ENCODE assay signal across 8 cellular contexts in the genomic region with DNA sequence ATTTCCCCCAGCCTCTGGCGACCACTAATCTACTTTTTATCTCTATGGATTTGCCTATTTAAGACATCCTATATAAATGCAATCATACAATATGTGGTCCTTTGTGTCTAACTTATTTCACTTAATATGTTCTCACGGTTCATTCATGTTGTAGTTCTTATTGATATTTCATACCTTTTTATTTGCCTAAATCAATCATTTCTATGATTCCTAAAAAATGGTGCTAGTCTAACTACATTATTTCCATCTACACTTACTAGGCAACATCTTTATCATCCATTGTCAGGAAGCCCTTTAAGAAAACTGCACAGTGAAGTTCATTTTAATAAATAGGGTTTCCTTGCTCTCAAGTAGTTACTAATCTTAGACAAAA. TPM values are rescaled to one million over a fixed set of nuclear protein-coding genes. Genes with fewer than 3 reads are reported as not detected.
DNase-seq lines count a peak whose midpoint lies in the region; ATAC-seq and TF ChIP-seq lines count a peak whose summit lies in the region.

No MANE protein-coding gene starts in this region.

- H3K4me3 Mint-ChIP-seq in activated T-helper 2 cell treated with anti-CD3 and anti-CD28 coated beads, Interferon-gamma antibody, Interleukin-2, Interleukin-4, amounts not matched to agents 10 μg/mL and 5 μg/mL and 100 μg/mL, durations not matched to agents 14 hours and 24 hours and 36 hours (ENCODE audit: low read depth), result peak overlapping the region; percentile 80

- H3K27me3 ChIP-seq in A673 (replicated peaks; ENCODE audit: insufficient read depth, low read depth, low read length, poor library complexity) (no peaks in the 10 kb centered on the region), right lobe of liver (no peaks in the 10 kb centered on the region), aorta (ENCODE audit: control insufficient read depth in 1 of 2, insufficient read depth in 2 of 2, low read length in 1 of 2) (no peaks in the 10 kb centered on the region)

- peak overlapping the region; percentile 79 for H3K27ac Mint-ChIP-seq in activated T-helper 2 cell treated with anti-CD3 and anti-CD28 coated beads, Interferon-gamma antibody, Interleukin-2, Interleukin-4, amounts not matched to agents 10 μg/mL and 5 μg/mL and 100 μg/mL, durations not matched to agents 14 hours and 24 hours and 36 hours

- peaks cover 25% of the 10 kb centered on the region for H3K4me1 Mint-ChIP-seq in activated T-helper 2 cell treated with anti-CD3 and anti-CD28 coated beads, Interferon-gamma antibody, Interleukin-2, Interleukin-4, amounts not matched to agents 10 μg/mL and 5 μg/mL and 100 μg/mL, durations not matched to agents 14 hours and 24 hours and 36 hours (ENCODE audit: low read depth)

- POLR2A ChIA-PET in A673 (lab: Charles Lee; ENCODE audit: low non-redundant PET), result no interaction called here

- no peaks in the 10 kb centered on the region for H3K9me3 ChIP-seq in A673 (ENCODE audit: low read depth, low read length, poor library complexity, severe bottlenecking)
- H3K9me3 ChIP-seq in right lobe of liver, result no peaks in the 10 kb centered on the region
- no peaks in the 10 kb centered on the region for H3K9me3 ChIP-seq in aorta (ENCODE audit: control insufficient read depth, low read length)

- H3K9me3 Mint-ChIP-seq in activated T-helper 2 cell treated with anti-CD3 and anti-CD28 coated beads, Interferon-gamma antibody, Interleukin-2, Interleukin-4, amounts not matched to agents 10 μg/mL and 5 μg/mL and 100 μg/mL, durations not matched to agents 14 hours and 24 hours and 36 hours, result no peaks in the 10 kb centered on the region

- H3K36me3 ChIP-seq in A673 (ENCODE audit: insufficient read depth, low read length, poor library complexity, severe bottlenecking), result peaks cover 2% of the 10 kb centered on the region
- no peaks in the 10 kb centered on the region for H3K36me3 ChIP-seq in right lobe of liver
- H3K36me3 ChIP-seq in aorta (ENCODE audit: control insufficient read depth in 1 of 2, insufficient read depth in 2 of 2, low read length in 1 of 2), result no peaks in the 10 kb centered on the region

- peaks cover 19% of the 10 kb centered on the region for H3K27me3 Mint-ChIP-seq in activated T-helper 2 cell treated with anti-CD3 and anti-CD28 coated beads, Interferon-gamma antibody, Interleukin-2, Interleukin-4, amounts not matched to agents 10 μg/mL and 5 μg/mL and 100 μg/mL, durations not matched to agents 14 hours and 24 hours and 36 hours (ENCODE audit: low read depth)

- H3K4me1 ChIP-seq in A673 (ENCODE audit: insufficient read depth, low read length, poor library complexity, severe bottlenecking) (peaks cover 16% of the 10 kb centered on the region), right lobe of liver (peaks cover 0 to 37% (median 12%) of the 10 kb centered on the region in 4 donors), aorta (ENCODE audit: control insufficient read depth in 1 of 2, insufficient read depth in 2 of 2, low read length in 2 of 2) (no peaks in the 10 kb centered on the region)

- ATAC-seq in GM21737 (IDR thresholded peaks at IDR 0.05; ENCODE audit: unreplicated experiment), result peak; percentile 4
- ATAC-seq in right lobe of liver, result no peak
- ATAC-seq in aorta (ENCODE audit: low FRiP score), result no peak
- ATAC-seq in HG02588 (IDR thresholded peaks at IDR 0.05; ENCODE audit: unreplicated experiment), result no peak

- DNase-seq in A673 (ENCODE audit: low spot score) (no peak), right lobe of liver (no peak), aorta (no peak), SHP77 treated with DMSO at 0.1 percent for 48 hours (lab: John Stamatoyannopoulos, UW) (no peak), amniotic stem cell (lab: John Stamatoyannopoulos, UW) (no peak)
- DNase-seq in activated T-helper 2 cell treated with anti-CD3 and anti-CD28 coated beads, Interferon-gamma antibody, Interleukin-2, Interleukin-4, amounts not matched to agents 10 μg/mL and 5 μg/mL and 100 μg/mL, durations not matched to agents 14 hours and 24 hours and 36 hours (ENCODE audit: low spot score), result no peak

- H3K4me3 ChIP-seq in A673 (ENCODE audit: low read depth, low read length, poor library complexity, severe bottlenecking) (peak overlapping the region; percentile 90), right lobe of liver (peak overlapping the region; percentile 90 to 98 (median 90)), aorta (ENCODE audit: low read length in 2 of 2) (peak overlapping the region; percentile 35 to 93)

- peaks cover 6% of the 10 kb centered on the region for H3K36me3 Mint-ChIP-seq in activated T-helper 2 cell treated with anti-CD3 and anti-CD28 coated beads, Interferon-gamma antibody, Interleukin-2, Interleukin-4, amounts not matched to agents 10 μg/mL and 5 μg/mL and 100 μg/mL, durations not matched to agents 14 hours and 24 hours and 36 hours (ENCODE audit: low read depth)

- no peak for TF ChIP-seq POLR2A in right lobe of liver (IDR thresholded peaks at IDR 0.05)

- 34% methylated on average over 2 of the region's 2 CpGs for WGBS in right lobe of liver (ENCODE audit: insufficient coverage, low coverage, low lambda C conversion rate, missing lambda C conversion rate)
- 59 to 67% methylated on average over 2 of the region's 2 CpGs for WGBS in aorta, 2 donors

- TF ChIP-seq CTCF in A673 (conservative IDR thresholded peaks at IDR 0.05; ENCODE audit: low read depth, low read length) (no peak), right lobe of liver (IDR thresholded peaks at IDR 0.05) (no peak)

- intact Hi-C loops in A673 (cut with micrococcal nuclease; ENCODE audit: unreplicated experiment) (loop anchor here (10.0 kb wide), 2 partner anchors 299 to 341 kb away; no protein-coding TSS in a partner anchor), right lobe of liver (cut with DNase I) (loop anchor here in 1 of 2 donors (10.0 kb wide), 1 partner anchor 221 kb away; a partner anchor contains a TSS), aorta (cut with DNase I) (loop anchor here in 1 of 2 donors (10.0 kb wide), 1 partner anchor 341 kb away; no protein-coding TSS in a partner anchor)
- intact Hi-C loops in activated T-helper 2 cell treated with anti-CD3 and anti-CD28 coated beads, Interferon-gamma antibody, Interleukin-2, Interleukin-4, amounts not matched to agents 10 μg/mL and 5 μg/mL and 100 μg/mL, durations not matched to agents 14 hours and 24 hours and 36 hours (cut with micrococcal nuclease), result loop anchor here (1.0 to 10.0 kb wide), 3 partner anchors 266 to 409 kb away; a partner anchor contains a TSS

- H3K27ac ChIP-seq in A673 (ENCODE audit: low read depth, low read length, poor library complexity, severe bottlenecking) (peak overlapping the region; percentile 93), right lobe of liver (peak overlapping the region; percentile 94 to 97 (median 95)), aorta (ENCODE audit: low read depth in 1 of 2, low read length in 2 of 2) (no peak overlapping the region)

- CTCF ChIA-PET in A673 (lab: Charles Lee), result no interaction called here

- no TSS peak for BruUV-seq in A673 (replicated peaks; lab: Mats Ljungman, UMichigan)

RNA-seq across cellular contexts. Expression of a gene that starts 0.4 kb away (rescaled TPM):
- 39.0 and 45.8 TPM in 2 replicates for total RNA-seq in A673 (2021)
- 22.9 and 24.3 TPM in 2 replicates for total RNA-seq in activated T-helper 2 cell treated with anti-CD3 and anti-CD28 coated beads, Interferon-gamma antibody, Interleukin-2, Interleukin-4, amounts not matched to agents 10 μg/mL and 5 μg/mL and 100 μg/mL, durations not matched to agents 14 hours and 24 hours and 36 hours
- 10 to 100 TPM; 11.5 to 20.9 (median 15.3) TPM for total RNA-seq in right lobe of liver
- total RNA-seq in aorta, result 10 to 100 TPM; 26.7 to 27.4 TPM
- polyA plus RNA-seq in aorta, result 1 to 10 TPM; 6.8 to 9.0 TPM

Comparison
In these comparisons a context has a peak if more than half of its experiments do, and no peak if none do; other contexts are left out.
1. H3K27ac ChIP-seq: peak in A673 (single experiment) and right lobe of liver (3 of 3); none in aorta (0 of 2).
2. Peak in every context shown above with its lines, with median percentiles within 50 percentile points of each other: H3K4me3 ChIP-seq.